13 cellular contexts compared by ENCODE assay signal in genomic region chr13:113452942-113453901, GRCh38. TPM values are rescaled to one million over a fixed set of nuclear protein-coding genes. Genes with fewer than 3 reads are reported as not detected.
DNase-seq lines count a peak whose midpoint lies in the region; ATAC-seq lines count a peak whose summit lies in the region.
"Had no signal": no experiment of that assay in that cellular context is flagged by ENCODE, and none has a peak within 500 bp of the region (broad histone marks: within the 10 kb centered on the region; RNA-seq: fewer than 3 reads in every experiment).

Gene ADPRHL1, minus strand, starts transcription at chr13:113453488. Its CDS starts 51 bp downstream, at chr13:113453437.

- H3K14ac ChIP-seq in mesenchymal stem cell (ENCODE audit: low read length in 2 of 2): no peak within 1 kb of the TSS

- peaks cover 12% of the 10 kb centered on the region for H3K79me1 ChIP-seq in mesenchymal stem cell (replicated peaks; ENCODE audit: low read length, poor library complexity, severe bottlenecking)

- peaks cover 51 to 55% of the 10 kb centered on the region in 2 experiments for H3K36me3 ChIP-seq in mesenchymal stem cell (ENCODE audit: control insufficient read depth in 1 of 2, insufficient read depth in 2 of 2, low read depth in 1 of 2, low read length in 2 of 2)

- H3K4me3 ChIP-seq in mesenchymal stem cell (ENCODE audit: insufficient read depth in 1 of 2, low read depth in 1 of 2, low read length in 2 of 2): no peak within 1 kb of the TSS

- no peak within 1 kb of the TSS for H3K9ac ChIP-seq in mesenchymal stem cell (ENCODE audit: low read length)

- H3K4me2 ChIP-seq in mesenchymal stem cell (ENCODE audit: low read length, poor library complexity, severe bottlenecking): no peak within 1 kb of the TSS

- peak within 1 kb of the TSS; percentile 42 to 57 for H3K27ac Mint-ChIP-seq in stimulated activated naive CD8-positive, alpha-beta T cell treated with anti-CD3 and anti-CD28 coated beads, Interleukin-15, amount 100 ng/mL, for 72 hours
- H3K27ac Mint-ChIP-seq: activated CD8-positive, alpha-beta T cell treated with anti-CD3 and anti-CD28 coated beads for 36 hours; B cell had no signal

- no peak within 1 kb of the TSS for H2AK5ac ChIP-seq in mesenchymal stem cell (ENCODE audit: low read length, severe bottlenecking)

- no peak within 1 kb of the TSS for H2BK120ac ChIP-seq in mesenchymal stem cell (ENCODE audit: low read depth, low read length)

- no peak within 1 kb of the TSS for H4K91ac ChIP-seq in mesenchymal stem cell (ENCODE audit: low read length)

- no peak within 1 kb of the TSS for H2BK15ac ChIP-seq in mesenchymal stem cell (ENCODE audit: low read depth, poor library complexity, severe bottlenecking)

- H3K4me1 Mint-ChIP-seq in stimulated activated naive CD8-positive, alpha-beta T cell treated with anti-CD3 and anti-CD28 coated beads, Interleukin-15, amount 100 ng/mL, for 72 hours: no peaks in the 10 kb centered on the region

- H4K8ac ChIP-seq in mesenchymal stem cell (ENCODE audit: low read length): peak within 1 kb of the TSS; percentile 4

- no peak within 1 kb of the TSS for H3K18ac ChIP-seq in mesenchymal stem cell (ENCODE audit: low read depth in 1 of 2, low read length in 2 of 2)

- H2BK5ac ChIP-seq in mesenchymal stem cell (ENCODE audit: low read depth, low read length, poor library complexity, severe bottlenecking): no peak within 1 kb of the TSS

- no peak within 1 kb of the TSS for H2BK12ac ChIP-seq in mesenchymal stem cell (ENCODE audit: low read length in 2 of 2)

- DNase-seq in stimulated activated naive CD8-positive, alpha-beta T cell treated with anti-CD3 and anti-CD28 coated beads, Interleukin-15, amount 100 ng/mL, for 72 hours: no peak
- DNase-seq in stimulated activated naive CD8-positive, alpha-beta T cell treated with anti-CD3 and anti-CD28 coated beads, Interleukin-15, Interleukin-2, amounts not matched to agents 100 U/mL and 50 U/mL, for 24 hours: no peak
- DNase-seq in cerebellar cortex (ENCODE audit: low spot score) (peak; percentile 22), mesenchymal stem cell (no peak), occipital lobe (lab: John Stamatoyannopoulos, UW) (no peak), NCI-H146 treated with DMSO at 0.1 percent for 48 hours (lab: John Stamatoyannopoulos, UW; ENCODE audit: unreplicated experiment) (no peak)
- DNase-seq in NK-92 treated with Interleukin-12 subunit alpha and Interleukin-12 subunit beta, amount 100 ng/mL, for 24 hours (lab: John Stamatoyannopoulos, UW): no peak
- DNase-seq: activated CD8-positive, alpha-beta T cell treated with anti-CD3 and anti-CD28 coated beads for 36 hours; KBM-7; NCI-H524 treated with DMSO at 0.1 percent for 48 hours; SW 1271 had no signal

- ATAC-seq in stimulated activated naive CD8-positive, alpha-beta T cell treated with anti-CD3 and anti-CD28 coated beads, Interleukin-15, amount 100 ng/mL, for 72 hours: no peak
- ATAC-seq in stimulated activated naive CD8-positive, alpha-beta T cell treated with anti-CD3 and anti-CD28 coated beads, Interleukin-15, Interleukin-2, amounts not matched to agents 100 U/mL and 50 U/mL, for 24 hours: no peak
- no peak for ATAC-seq in HG03520 (IDR thresholded peaks at IDR 0.05; ENCODE audit: unreplicated experiment)
- ATAC-seq: activated CD8-positive, alpha-beta T cell treated with anti-CD3 and anti-CD28 coated beads for 36 hours had no signal

- H3K23ac ChIP-seq in mesenchymal stem cell (ENCODE audit: low read length in 2 of 2): no peak within 1 kb of the TSS

- no peaks in the 10 kb centered on the region for H3K27me3 ChIP-seq in mesenchymal stem cell (ENCODE audit: control insufficient read depth in 1 of 2, insufficient read depth in 1 of 2, low read length in 2 of 2)

- H3K27me3 Mint-ChIP-seq in stimulated activated naive CD8-positive, alpha-beta T cell treated with anti-CD3 and anti-CD28 coated beads, Interleukin-15, amount 100 ng/mL, for 72 hours: no peaks in the 10 kb centered on the region
- H3K27me3 Mint-ChIP-seq: activated CD8-positive, alpha-beta T cell treated with anti-CD3 and anti-CD28 coated beads for 36 hours; B cell had no signal

- no peak within 1 kb of the TSS for H2AFZ ChIP-seq in mesenchymal stem cell (ENCODE audit: low read depth, low read length)

- H3K4me1 ChIP-seq in mesenchymal stem cell (ENCODE audit: control insufficient read depth, insufficient read depth, low read depth, low read length): peaks cover 8% of the 10 kb centered on the region

- H3K4ac ChIP-seq in mesenchymal stem cell (ENCODE audit: low read depth in 1 of 2, low read length in 2 of 2): no peak within 1 kb of the TSS

- H3K4me3 Mint-ChIP-seq in stimulated activated naive CD8-positive, alpha-beta T cell treated with anti-CD3 and anti-CD28 coated beads, Interleukin-15, amount 100 ng/mL, for 72 hours: no peak within 1 kb of the TSS
- H3K4me3 Mint-ChIP-seq: activated CD8-positive, alpha-beta T cell treated with anti-CD3 and anti-CD28 coated beads for 36 hours; B cell had no signal

- H3K9me3 ChIP-seq in mesenchymal stem cell (ENCODE audit: control insufficient read depth, low read length): no peaks in the 10 kb centered on the region

- H3K27ac ChIP-seq in mesenchymal stem cell (ENCODE audit: low read length, poor library complexity, severe bottlenecking): no peak within 1 kb of the TSS

- H3K9me3 Mint-ChIP-seq in stimulated activated naive CD8-positive, alpha-beta T cell treated with anti-CD3 and anti-CD28 coated beads, Interleukin-15, amount 100 ng/mL, for 72 hours: no peaks in the 10 kb centered on the region
- H3K9me3 Mint-ChIP-seq: activated CD8-positive, alpha-beta T cell treated with anti-CD3 and anti-CD28 coated beads for 36 hours had no signal

- 94% methylated on average over 45 of the region's 45 CpGs for WGBS in mesenchymal stem cell

RNA-seq across cellular contexts. Expression of gene ADPRHL1, which starts in this region (rescaled TPM):
- 0.48 TPM for polyA plus RNA-seq in mesenchymal stem cell (2013, experiment 1 of 2)
- polyA plus RNA-seq in mesenchymal stem cell (2013, experiment 2 of 2): 0.49 TPM
- 0.62 TPM for total RNA-seq in occipital lobe
